ENCODE assay signal across 8 cellular contexts in the genomic region with DNA sequence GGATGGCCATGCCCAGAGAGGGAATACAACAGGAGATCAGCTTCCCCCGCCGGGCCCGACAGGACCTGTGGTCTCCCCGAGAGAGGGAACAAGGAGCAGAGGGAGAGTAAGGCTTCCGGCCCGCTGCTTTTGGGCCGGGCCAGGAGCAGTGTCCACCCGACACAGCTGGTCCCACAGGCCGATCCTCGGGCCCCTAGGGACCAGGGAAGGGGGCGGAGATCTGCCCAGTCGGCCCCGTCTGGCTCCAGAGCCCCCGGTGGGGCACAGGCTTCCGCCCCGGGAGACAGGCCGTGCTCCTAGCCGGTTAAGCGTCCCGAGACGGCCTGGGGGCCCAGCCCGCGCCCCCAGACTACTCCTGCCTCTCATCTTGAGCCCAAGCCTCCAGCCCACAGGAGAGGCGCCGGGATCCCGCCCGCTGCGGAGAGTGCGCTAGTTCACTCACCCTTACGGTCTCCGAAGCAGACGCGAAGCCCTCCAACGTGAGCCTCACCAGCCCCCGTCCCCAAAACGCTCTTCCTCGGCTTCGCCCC. TPM values are rescaled to one million over a fixed set of nuclear protein-coding genes. Genes with fewer than 3 reads are reported as not detected.
DNase-seq lines count a peak whose midpoint lies in the region; ATAC-seq and TF ChIP-seq lines count a peak whose summit lies in the region.

TSS of gene MCFD2 (minus strand) at position 526 of the 530 bp plus-strand sequence. CDS start 6,635 bp downstream, outside the sequence.

- DNase-seq in A673 (ENCODE audit: low spot score): no peak
- DNase-seq in HL-60 (ENCODE audit: low read depth in 1 of 2, low spot score in 1 of 2): no peak
- no peak for DNase-seq in activated naive CD8-positive, alpha-beta T cell treated with anti-CD3 and anti-CD28 coated beads for 36 hours
- peak; percentile 69 for DNase-seq in left cardiac atrium
- no peak for DNase-seq in pulmonary artery endothelial cell (ENCODE audit: low read depth, low spot score)
- DNase-seq in NCI-H1105 (lab: John Stamatoyannopoulos, UW): no peak
- no peak for DNase-seq in NCI-H2029 (lab: John Stamatoyannopoulos, UW)

- H3K4me1 ChIP-seq in A673 (ENCODE audit: insufficient read depth, low read length, poor library complexity, severe bottlenecking): peaks cover 14% of the 10 kb centered on the region

- H3K27me3 ChIP-seq in A673 (replicated peaks; ENCODE audit: insufficient read depth, low read depth, low read length, poor library complexity) (no peaks in the 10 kb centered on the region), HL-60 (ENCODE audit: insufficient read depth, poor library complexity, severe bottlenecking) (no peaks in the 10 kb centered on the region)

- TF ChIP-seq CTCF in A673 (conservative IDR thresholded peaks at IDR 0.05; ENCODE audit: low read depth, low read length) (no peak), HL-60 (IDR thresholded peaks at IDR 0.05; ENCODE audit: insufficient read depth, low read length) (no peak)

- no TSS peak for BruUV-seq in A673 (replicated peaks; lab: Mats Ljungman, UMichigan)

- intact Hi-C loops in A673 (cut with micrococcal nuclease; ENCODE audit: unreplicated experiment) (no loop called here), left cardiac atrium (cut with DNase I) (no loop called here)

- peaks cover 9% of the 10 kb centered on the region for H3K36me3 Mint-ChIP-seq in activated naive CD8-positive, alpha-beta T cell treated with anti-CD3 and anti-CD28 coated beads for 36 hours

- H3K27me3 Mint-ChIP-seq in activated naive CD8-positive, alpha-beta T cell treated with anti-CD3 and anti-CD28 coated beads for 36 hours: no peaks in the 10 kb centered on the region

- H3K4me3 ChIP-seq in A673 (ENCODE audit: low read depth, low read length, poor library complexity, severe bottlenecking) (peak within 1 kb of the TSS; percentile 99), HL-60 (replicated peaks; ENCODE audit: insufficient read depth, low read length) (peak within 1 kb of the TSS; percentile 76)

- H3K9me3 ChIP-seq in A673 (ENCODE audit: low read depth, low read length, poor library complexity, severe bottlenecking): no peaks in the 10 kb centered on the region

- H3K27ac ChIP-seq in A673 (ENCODE audit: low read depth, low read length, poor library complexity, severe bottlenecking) (peak within 1 kb of the TSS; percentile 94), HL-60 (replicated peaks) (peak within 1 kb of the TSS; percentile 92)

- H3K4me1 Mint-ChIP-seq in activated naive CD8-positive, alpha-beta T cell treated with anti-CD3 and anti-CD28 coated beads for 36 hours: peaks cover 47% of the 10 kb centered on the region

- H3K27ac Mint-ChIP-seq in activated naive CD8-positive, alpha-beta T cell treated with anti-CD3 and anti-CD28 coated beads for 36 hours: peak within 1 kb of the TSS; percentile 84

- H3K4me3 Mint-ChIP-seq in activated naive CD8-positive, alpha-beta T cell treated with anti-CD3 and anti-CD28 coated beads for 36 hours: peak within 1 kb of the TSS; percentile 89

- H3K36me3 ChIP-seq in A673 (ENCODE audit: insufficient read depth, low read length, poor library complexity, severe bottlenecking): no peaks in the 10 kb centered on the region

- POLR2A ChIA-PET in A673 (lab: Charles Lee; ENCODE audit: low non-redundant PET): no interaction called here

- ATAC-seq in GM19328 (IDR thresholded peaks at IDR 0.05; ENCODE audit: unreplicated experiment) (peak; percentile 1), left cardiac atrium (peak; percentile 45 to 64)

- CTCF ChIA-PET in A673 (lab: Charles Lee): no interaction called here

- H3K9me3 Mint-ChIP-seq in activated naive CD8-positive, alpha-beta T cell treated with anti-CD3 and anti-CD28 coated beads for 36 hours: no peaks in the 10 kb centered on the region

RNA-seq across cellular contexts. Expression of gene MCFD2, which starts in this region (rescaled TPM):
- total RNA-seq in A673 (2021) (90.5 and 101 TPM in 2 replicates), left cardiac atrium (10 to 100 TPM; 65.4 to 88.7 TPM), pulmonary artery endothelial cell (228 and 231 TPM in 2 replicates)
- total RNA-seq in activated naive CD8-positive, alpha-beta T cell treated with anti-CD3 and anti-CD28 coated beads for 36 hours: 10 to 100 TPM; 41.2 to 42.3 TPM
